ENCODE assay signal across 1 cellular context in the genomic region with DNA sequence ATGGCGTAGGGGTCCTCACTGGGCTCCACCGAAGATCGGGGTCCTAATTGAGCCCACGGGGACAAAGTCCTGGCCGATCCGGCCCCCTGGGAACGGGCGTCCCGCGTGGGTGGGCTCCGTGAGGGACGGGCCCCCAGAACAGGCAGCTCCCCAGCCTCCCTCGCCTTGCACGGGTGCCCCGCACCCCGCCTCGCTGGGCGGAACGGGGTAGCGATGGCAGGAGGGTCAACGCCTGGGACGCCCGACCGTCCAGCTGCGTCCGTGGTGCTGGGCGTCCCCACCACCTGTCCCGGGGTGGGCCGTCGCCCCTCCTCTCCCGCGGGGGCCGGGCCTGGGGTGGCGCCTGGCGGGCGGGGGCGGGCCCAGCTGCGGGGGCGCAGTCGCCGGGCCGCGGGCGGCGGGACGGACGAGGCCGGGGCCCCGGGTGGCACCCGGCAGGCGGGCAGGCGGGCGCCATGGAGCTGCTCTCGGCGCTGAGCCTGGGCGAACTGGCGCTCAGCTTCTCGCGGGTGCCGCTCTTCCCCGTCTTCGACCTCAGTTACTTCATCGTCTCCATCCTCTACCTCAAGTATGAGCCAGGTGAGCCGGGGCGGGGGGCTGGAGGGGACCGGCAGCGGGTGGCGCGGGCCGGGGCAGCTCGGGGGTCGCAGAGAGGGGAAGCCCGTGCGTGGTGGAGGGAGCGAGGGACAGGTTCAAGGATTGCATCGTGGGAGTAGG.
TF ChIP-seq lines count a peak whose summit lies in the region.

A gene with protein sequence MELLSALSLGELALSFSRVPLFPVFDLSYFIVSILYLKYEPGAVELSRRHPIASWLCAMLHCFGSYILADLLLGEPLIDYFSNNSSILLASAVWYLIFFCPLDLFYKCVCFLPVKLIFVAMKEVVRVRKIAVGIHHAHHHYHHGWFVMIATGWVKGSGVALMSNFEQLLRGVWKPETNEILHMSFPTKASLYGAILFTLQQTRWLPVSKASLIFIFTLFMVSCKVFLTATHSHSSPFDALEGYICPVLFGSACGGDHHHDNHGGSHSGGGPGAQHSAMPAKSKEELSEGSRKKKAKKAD (plus strand): TSS at position 377 of the 717 bp plus-strand sequence. CDS start 79 bp downstream, at position 456.

TF ChIP-seq in HepG2, 621 proteins besides CTCF, POLR2A, EP300 and RAD21 (continued from another document and continues in another):
- TF ChIP-seq, protein P1, sequence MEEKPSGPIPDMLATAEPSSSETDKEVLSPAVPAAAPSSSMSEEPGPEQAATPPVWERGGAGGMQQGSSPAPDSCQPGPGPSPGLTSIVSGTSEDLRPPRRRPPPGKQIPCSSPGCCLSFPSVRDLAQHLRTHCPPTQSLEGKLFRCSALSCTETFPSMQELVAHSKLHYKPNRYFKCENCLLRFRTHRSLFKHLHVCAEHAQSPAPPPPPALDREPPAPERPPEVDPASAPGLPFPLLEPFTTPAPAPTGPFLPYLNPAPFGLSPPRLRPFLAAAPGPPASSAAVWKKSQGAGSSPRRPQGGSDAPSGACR (CRISPR knock-in tag; IDR thresholded peaks at IDR 0.05) = 0 out of 2 replicates have a peak, but pooled peaks have one; percentile 23
- TF ChIP-seq IRF2 (CRISPR knock-in tag; IDR thresholded peaks at IDR 0.05) = no peak
- no peak for TF ChIP-seq ZBTB7B (CRISPR knock-in tag; IDR thresholded peaks at IDR 0.05)
- TF ChIP-seq, protein P2, sequence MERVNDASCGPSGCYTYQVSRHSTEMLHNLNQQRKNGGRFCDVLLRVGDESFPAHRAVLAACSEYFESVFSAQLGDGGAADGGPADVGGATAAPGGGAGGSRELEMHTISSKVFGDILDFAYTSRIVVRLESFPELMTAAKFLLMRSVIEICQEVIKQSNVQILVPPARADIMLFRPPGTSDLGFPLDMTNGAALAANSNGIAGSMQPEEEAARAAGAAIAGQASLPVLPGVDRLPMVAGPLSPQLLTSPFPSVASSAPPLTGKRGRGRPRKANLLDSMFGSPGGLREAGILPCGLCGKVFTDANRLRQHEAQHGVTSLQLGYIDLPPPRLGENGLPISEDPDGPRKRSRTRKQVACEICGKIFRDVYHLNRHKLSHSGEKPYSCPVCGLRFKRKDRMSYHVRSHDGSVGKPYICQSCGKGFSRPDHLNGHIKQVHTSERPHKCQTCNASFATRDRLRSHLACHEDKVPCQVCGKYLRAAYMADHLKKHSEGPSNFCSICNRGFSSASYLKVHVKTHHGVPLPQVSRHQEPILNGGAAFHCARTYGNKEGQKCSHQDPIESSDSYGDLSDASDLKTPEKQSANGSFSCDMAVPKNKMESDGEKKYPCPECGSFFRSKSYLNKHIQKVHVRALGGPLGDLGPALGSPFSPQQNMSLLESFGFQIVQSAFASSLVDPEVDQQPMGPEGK (CRISPR knock-in tag; IDR thresholded peaks at IDR 0.05) = peak; percentile 80
- TF ChIP-seq SP4 (CRISPR knock-in tag; IDR thresholded peaks at IDR 0.05) = peak; percentile 53; the same call in 1 of the 2 replicates
- TF ChIP-seq HDAC1 (CRISPR knock-in tag; IDR thresholded peaks at IDR 0.05) = peak; percentile 42
- TF ChIP-seq ZNF317 (CRISPR knock-in tag; IDR thresholded peaks at IDR 0.05) = 0 out of 2 replicates have a peak, but pooled peaks have one; percentile 0
- TF ChIP-seq, protein P3, sequence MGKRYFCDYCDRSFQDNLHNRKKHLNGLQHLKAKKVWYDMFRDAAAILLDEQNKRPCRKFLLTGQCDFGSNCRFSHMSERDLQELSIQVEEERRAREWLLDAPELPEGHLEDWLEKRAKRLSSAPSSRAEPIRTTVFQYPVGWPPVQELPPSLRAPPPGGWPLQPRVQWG (CRISPR knock-in tag; IDR thresholded peaks at IDR 0.05; ENCODE audit: borderline replicate concordance, low read depth) = no peak
- TF ChIP-seq CBX2 (IDR thresholded peaks at IDR 0.05; ENCODE audit: low read depth, low read length) = no peak
- TF ChIP-seq CBX2 (CRISPR knock-in tag; IDR thresholded peaks at IDR 0.05; ENCODE audit: low read depth) = no peak
- TF ChIP-seq ZBTB38 (CRISPR knock-in tag; IDR thresholded peaks at IDR 0.05) = 0 out of 2 replicates have a peak, but pooled peaks have one; percentile 10
- no peak for TF ChIP-seq SOX6 (IDR thresholded peaks at IDR 0.05)
- 0 out of 2 replicates have a peak, but pooled peaks have one; percentile 9 for TF ChIP-seq SOX6 (CRISPR knock-in tag; IDR thresholded peaks at IDR 0.05)
- no peak for TF ChIP-seq ZNF780A (CRISPR knock-in tag; IDR thresholded peaks at IDR 0.05)
- TF ChIP-seq, protein P4, sequence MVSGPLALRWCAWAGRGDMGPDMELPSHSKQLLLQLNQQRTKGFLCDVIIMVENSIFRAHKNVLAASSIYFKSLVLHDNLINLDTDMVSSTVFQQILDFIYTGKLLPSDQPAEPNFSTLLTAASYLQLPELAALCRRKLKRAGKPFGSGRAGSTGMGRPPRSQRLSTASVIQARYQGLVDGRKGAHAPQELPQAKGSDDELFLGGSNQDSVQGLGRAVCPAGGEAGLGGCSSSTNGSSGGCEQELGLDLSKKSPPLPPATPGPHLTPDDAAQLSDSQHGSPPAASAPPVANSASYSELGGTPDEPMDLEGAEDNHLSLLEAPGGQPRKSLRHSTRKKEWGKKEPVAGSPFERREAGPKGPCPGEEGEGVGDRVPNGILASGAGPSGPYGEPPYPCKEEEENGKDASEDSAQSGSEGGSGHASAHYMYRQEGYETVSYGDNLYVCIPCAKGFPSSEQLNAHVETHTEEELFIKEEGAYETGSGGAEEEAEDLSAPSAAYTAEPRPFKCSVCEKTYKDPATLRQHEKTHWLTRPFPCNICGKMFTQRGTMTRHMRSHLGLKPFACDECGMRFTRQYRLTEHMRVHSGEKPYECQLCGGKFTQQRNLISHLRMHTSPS (CRISPR knock-in tag; IDR thresholded peaks at IDR 0.05; ENCODE audit: low read depth) = no peak
- TF ChIP-seq LCORL (IDR thresholded peaks at IDR 0.05) = no peak
- 0 out of 2 replicates have a peak, but pooled peaks have one; percentile 3 for TF ChIP-seq LCORL (CRISPR knock-in tag; IDR thresholded peaks at IDR 0.05)
- TF ChIP-seq, protein P5, sequence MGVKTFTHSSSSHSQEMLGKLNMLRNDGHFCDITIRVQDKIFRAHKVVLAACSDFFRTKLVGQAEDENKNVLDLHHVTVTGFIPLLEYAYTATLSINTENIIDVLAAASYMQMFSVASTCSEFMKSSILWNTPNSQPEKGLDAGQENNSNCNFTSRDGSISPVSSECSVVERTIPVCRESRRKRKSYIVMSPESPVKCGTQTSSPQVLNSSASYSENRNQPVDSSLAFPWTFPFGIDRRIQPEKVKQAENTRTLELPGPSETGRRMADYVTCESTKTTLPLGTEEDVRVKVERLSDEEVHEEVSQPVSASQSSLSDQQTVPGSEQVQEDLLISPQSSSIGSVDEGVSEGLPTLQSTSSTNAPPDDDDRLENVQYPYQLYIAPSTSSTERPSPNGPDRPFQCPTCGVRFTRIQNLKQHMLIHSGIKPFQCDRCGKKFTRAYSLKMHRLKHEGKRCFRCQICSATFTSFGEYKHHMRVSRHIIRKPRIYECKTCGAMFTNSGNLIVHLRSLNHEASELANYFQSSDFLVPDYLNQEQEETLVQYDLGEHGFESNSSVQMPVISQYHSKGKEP (CRISPR knock-in tag; IDR thresholded peaks at IDR 0.05) = no peak
- TF ChIP-seq MAFK (conservative IDR thresholded peaks at IDR 0.05 in 1 of 2, IDR thresholded peaks at IDR 0.05 in 1 of 2; ENCODE audit: low read length in 2 of 2) = no peak
- 0 out of 2 replicates have a peak, but pooled peaks have one; percentile 22 for TF ChIP-seq GATA4 (IDR thresholded peaks at IDR 0.05; ENCODE audit: borderline replicate concordance, low read depth)
- no peak for TF ChIP-seq PRPF4 (IDR thresholded peaks at IDR 0.05; ENCODE audit: low read depth, low read length, poor library complexity, severe bottlenecking)
- TF ChIP-seq ZSCAN20 (CRISPR knock-in tag; IDR thresholded peaks at IDR 0.05; ENCODE audit: borderline replicate concordance) = no peak
- no peak for TF ChIP-seq KLF13 (CRISPR knock-in tag; IDR thresholded peaks at IDR 0.05)
- no peak for TF ChIP-seq HIVEP1 (CRISPR knock-in tag; IDR thresholded peaks at IDR 0.05)
- TF ChIP-seq RBM39 (IDR thresholded peaks at IDR 0.05; ENCODE audit: low read depth, low read length, poor library complexity, severe bottlenecking) = peak; percentile 7
- TF ChIP-seq MED8 (CRISPR knock-in tag; IDR thresholded peaks at IDR 0.05; ENCODE audit: insufficient replicate concordance) = peak; percentile 16
- no peak for TF ChIP-seq HMGA1 (CRISPR knock-in tag; conservative IDR thresholded peaks at IDR 0.05)
- TF ChIP-seq BHLHE40 (IDR thresholded peaks at IDR 0.05; ENCODE audit: low read length) = no peak
- TF ChIP-seq, protein P6, sequence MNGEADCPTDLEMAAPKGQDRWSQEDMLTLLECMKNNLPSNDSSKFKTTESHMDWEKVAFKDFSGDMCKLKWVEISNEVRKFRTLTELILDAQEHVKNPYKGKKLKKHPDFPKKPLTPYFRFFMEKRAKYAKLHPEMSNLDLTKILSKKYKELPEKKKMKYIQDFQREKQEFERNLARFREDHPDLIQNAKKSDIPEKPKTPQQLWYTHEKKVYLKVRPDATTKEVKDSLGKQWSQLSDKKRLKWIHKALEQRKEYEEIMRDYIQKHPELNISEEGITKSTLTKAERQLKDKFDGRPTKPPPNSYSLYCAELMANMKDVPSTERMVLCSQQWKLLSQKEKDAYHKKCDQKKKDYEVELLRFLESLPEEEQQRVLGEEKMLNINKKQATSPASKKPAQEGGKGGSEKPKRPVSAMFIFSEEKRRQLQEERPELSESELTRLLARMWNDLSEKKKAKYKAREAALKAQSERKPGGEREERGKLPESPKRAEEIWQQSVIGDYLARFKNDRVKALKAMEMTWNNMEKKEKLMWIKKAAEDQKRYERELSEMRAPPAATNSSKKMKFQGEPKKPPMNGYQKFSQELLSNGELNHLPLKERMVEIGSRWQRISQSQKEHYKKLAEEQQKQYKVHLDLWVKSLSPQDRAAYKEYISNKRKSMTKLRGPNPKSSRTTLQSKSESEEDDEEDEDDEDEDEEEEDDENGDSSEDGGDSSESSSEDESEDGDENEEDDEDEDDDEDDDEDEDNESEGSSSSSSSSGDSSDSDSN (CRISPR knock-in tag; IDR thresholded peaks at IDR 0.05) = 0 out of 2 replicates have a peak, but pooled peaks have one; percentile 23
- TF ChIP-seq NFYC (CRISPR knock-in tag; IDR thresholded peaks at IDR 0.05) = no peak
- TF ChIP-seq ZNF331 (CRISPR knock-in tag; IDR thresholded peaks at IDR 0.05) = peak; percentile 17; the same call in 1 of the 2 replicates
- TF ChIP-seq POGZ (CRISPR knock-in tag; IDR thresholded peaks at IDR 0.05) = no peak
- TF ChIP-seq ZBTB7A (CRISPR knock-in tag; IDR thresholded peaks at IDR 0.05) = 0 out of 2 replicates have a peak, but pooled peaks have one; percentile 41
- no peak for TF ChIP-seq SMAD3 (CRISPR knock-in tag; IDR thresholded peaks at IDR 0.05)
- peak; percentile 51; the same call in 1 of the 2 replicates for TF ChIP-seq AKAP8 (CRISPR knock-in tag; IDR thresholded peaks at IDR 0.05)
- TF ChIP-seq, protein P7, sequence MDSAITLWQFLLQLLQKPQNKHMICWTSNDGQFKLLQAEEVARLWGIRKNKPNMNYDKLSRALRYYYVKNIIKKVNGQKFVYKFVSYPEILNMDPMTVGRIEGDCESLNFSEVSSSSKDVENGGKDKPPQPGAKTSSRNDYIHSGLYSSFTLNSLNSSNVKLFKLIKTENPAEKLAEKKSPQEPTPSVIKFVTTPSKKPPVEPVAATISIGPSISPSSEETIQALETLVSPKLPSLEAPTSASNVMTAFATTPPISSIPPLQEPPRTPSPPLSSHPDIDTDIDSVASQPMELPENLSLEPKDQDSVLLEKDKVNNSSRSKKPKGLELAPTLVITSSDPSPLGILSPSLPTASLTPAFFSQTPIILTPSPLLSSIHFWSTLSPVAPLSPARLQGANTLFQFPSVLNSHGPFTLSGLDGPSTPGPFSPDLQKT (CRISPR knock-in tag; IDR thresholded peaks at IDR 0.05; ENCODE audit: borderline replicate concordance) = no peak
- TF ChIP-seq SAP130 (CRISPR knock-in tag; IDR thresholded peaks at IDR 0.05; ENCODE audit: low read depth) = peak; percentile 57; the same call in 1 of the 2 replicates
- TF ChIP-seq CREB1 (IDR thresholded peaks at IDR 0.05) = no peak
- no peak for TF ChIP-seq CREB1 (CRISPR knock-in tag; IDR thresholded peaks at IDR 0.05)
- TF ChIP-seq, protein P8, sequence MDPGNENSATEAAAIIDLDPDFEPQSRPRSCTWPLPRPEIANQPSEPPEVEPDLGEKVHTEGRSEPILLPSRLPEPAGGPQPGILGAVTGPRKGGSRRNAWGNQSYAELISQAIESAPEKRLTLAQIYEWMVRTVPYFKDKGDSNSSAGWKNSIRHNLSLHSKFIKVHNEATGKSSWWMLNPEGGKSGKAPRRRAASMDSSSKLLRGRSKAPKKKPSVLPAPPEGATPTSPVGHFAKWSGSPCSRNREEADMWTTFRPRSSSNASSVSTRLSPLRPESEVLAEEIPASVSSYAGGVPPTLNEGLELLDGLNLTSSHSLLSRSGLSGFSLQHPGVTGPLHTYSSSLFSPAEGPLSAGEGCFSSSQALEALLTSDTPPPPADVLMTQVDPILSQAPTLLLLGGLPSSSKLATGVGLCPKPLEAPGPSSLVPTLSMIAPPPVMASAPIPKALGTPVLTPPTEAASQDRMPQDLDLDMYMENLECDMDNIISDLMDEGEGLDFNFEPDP (CRISPR knock-in tag; conservative IDR thresholded peaks at IDR 0.05) = 0 out of 2 replicates have a peak, but pooled peaks have one; percentile 49
